Comparison of ENCODE assay signal across 11 cellular contexts in genomic region chr1:16717174-16718108, GRCh38. TPM values are rescaled to one million over a fixed set of nuclear protein-coding genes. Genes with fewer than 3 reads are reported as not detected.
A peak's percentile ranks its signal among the peaks of the same experiment; 100 is the strongest.
DNase-seq lines count a peak whose midpoint lies in the region; ATAC-seq and TF ChIP-seq lines count a peak whose summit lies in the region.
"Had no signal": no experiment of that assay in that cellular context is flagged by ENCODE, and none has a peak within 500 bp of the region (broad histone marks: within the 10 kb centered on the region; RNA-seq: fewer than 3 reads in every experiment).

No MANE protein-coding gene starts in this region.

- H3K9me3 Mint-ChIP-seq in nephron (no peaks in the 10 kb centered on the region), Calu3 (ENCODE audit: low read depth, unreplicated experiment) (no peaks in the 10 kb centered on the region)

- H3K36me3 Mint-ChIP-seq in nephron (ENCODE audit: low read depth) = no peaks in the 10 kb centered on the region
- H3K36me3 Mint-ChIP-seq in Calu3 (ENCODE audit: insufficient read depth, unreplicated experiment) = no peaks in the 10 kb centered on the region

- peaks cover 5% of the 10 kb centered on the region; the same call in 1 of the 2 replicates for H3K4me1 ChIP-seq in HUES48 (ENCODE audit: control insufficient read depth, insufficient read depth, low read length)
- H3K4me1 ChIP-seq: upper lobe of right lung had no signal

- H3K4me1 Mint-ChIP-seq in nephron (peaks cover 9% of the 10 kb centered on the region), Calu3 (ENCODE audit: low read depth, unreplicated experiment) (peaks cover 11% of the 10 kb centered on the region)

- H3K4me3 Mint-ChIP-seq in nephron (peak overlapping the region in 1 of 3 experiments; percentile 21), Calu3 (ENCODE audit: low read depth, unreplicated experiment) (no peak overlapping the region)

- intact Hi-C loops in Calu3 (cut with micrococcal nuclease; ENCODE audit: unreplicated experiment) = no loop called here

- H3K27ac Mint-ChIP-seq in nephron (peak overlapping the region; percentile 77 to 90 (median 87)), Calu3 (ENCODE audit: unreplicated experiment) (no peak overlapping the region)

- no peaks in the 10 kb centered on the region for H3K27me3 ChIP-seq in HUES48 (ENCODE audit: control insufficient read depth, insufficient read depth, low read length)

- no peak overlapping the region for H3K4me3 ChIP-seq in HUES48 (ENCODE audit: low read depth, low read length)
- H3K4me3 ChIP-seq: mucosa of descending colon, upper lobe of right lung had no signal

- H3K27ac ChIP-seq in HUES48 (ENCODE audit: low read depth, low read length) = no peak overlapping the region
- H3K27ac ChIP-seq: upper lobe of right lung had no signal

- no peak for ATAC-seq in GM21786 (IDR thresholded peaks at IDR 0.05; ENCODE audit: unreplicated experiment)
- ATAC-seq: mucosa of descending colon, upper lobe of right lung had no signal

- CTCF ChIA-PET in Calu3 (lab: Charles Lee) = no interaction called here

- no peaks in the 10 kb centered on the region for H3K36me3 ChIP-seq in HUES48 (ENCODE audit: control insufficient read depth, insufficient read depth, low read length)
- H3K36me3 ChIP-seq: upper lobe of right lung had no signal

- H3K27me3 Mint-ChIP-seq in nephron (ENCODE audit: low read depth) = peaks cover 18% of the 10 kb centered on the region
- H3K27me3 Mint-ChIP-seq in Calu3 (ENCODE audit: unreplicated experiment) = peaks cover 21% of the 10 kb centered on the region

- peak; percentile 37 for DNase-seq in D341Med (ENCODE audit: low spot score)
- DNase-seq in dedifferentiated amniotic fluid mesenchymal stem cell (ENCODE audit: extremely low spot score) = peak; percentile 13
- no peak for DNase-seq in activated naive CD4-positive, alpha-beta T cell treated with anti-CD3 and anti-CD28 coated beads, Interleukin-2, amount 50 U/mL, for 16 hours
- DNase-seq in Calu3 = no peak
- DNase-seq in DMS53 treated with DMSO at 0.1 percent for 48 hours (lab: John Stamatoyannopoulos, UW; ENCODE audit: unreplicated experiment) = no peak
- DNase-seq: NCI-H82, upper lobe of right lung had no signal

- no TSS peak for BruUV-seq in Calu3 (replicated peaks; lab: Mats Ljungman, UMichigan)

- peak overlapping the region; percentile 8; the same call in 1 of the 2 replicates for H3K9ac ChIP-seq in HUES48 (ENCODE audit: low read depth, low read length)

- TF ChIP-seq CTCF in nephron (IDR thresholded peaks at IDR 0.05; ENCODE audit: unreplicated experiment in 3 of 3) (no peak), Calu3 (IDR thresholded peaks at IDR 0.05; ENCODE audit: unreplicated experiment) (no peak)

- H3K9me3 ChIP-seq in HUES48 (ENCODE audit: control insufficient read depth, insufficient read depth, low read length) = no peaks in the 10 kb centered on the region
- H3K9me3 ChIP-seq: mucosa of descending colon, upper lobe of right lung had no signal

RNA-seq across cellular contexts. Expression of gene RNU1-4, which starts 22.9 kb away (rescaled TPM):
- 1,678 and 1,905 TPM in 2 replicates for total RNA-seq in Calu3 (2022)

RNA-seq across cellular contexts. Expression of gene RNU1-3, which starts 50.7 kb away (rescaled TPM):
- 1,678 and 1,905 TPM in 2 replicates for total RNA-seq in Calu3 (2022)

Comparison
In these comparisons a context has a peak if more than half of its experiments do, and no peak if none do; other contexts are left out.
1. DNase-seq: peak in D341Med (single experiment) and dedifferentiated amniotic fluid mesenchymal stem cell (single experiment); none in activated naive CD4-positive, alpha-beta T cell treated with anti-CD3 and anti-CD28 coated beads, Interleukin-2, amount 50 U/mL, for 16 hours (single experiment), Calu3 (single experiment) and DMS53 treated with DMSO at 0.1 percent for 48 hours (single experiment).